1 cellular context compared by ENCODE assay signal in genomic region chr16:1938316-1938715, GRCh38.
TF ChIP-seq lines count a peak whose summit lies in the region.

No MANE protein-coding gene starts in this region.

TF ChIP-seq in liver, 16 proteins besides CTCF, POLR2A, EP300 and RAD21 (continued from another document):
- peak; percentile 54 for TF ChIP-seq ATF3 (IDR thresholded peaks at IDR 0.05)
- TF ChIP-seq RXRA (IDR thresholded peaks at IDR 0.05) = peak; percentile 86 to 92
- TF ChIP-seq SP1 (IDR thresholded peaks at IDR 0.05) = peak; percentile 79
- no peak for TF ChIP-seq REST (IDR thresholded peaks at IDR 0.05)
- TF ChIP-seq FOXA2 (IDR thresholded peaks at IDR 0.05) = peak; percentile 31
- no peak for TF ChIP-seq FOXA1 (IDR thresholded peaks at IDR 0.05)
- peak; percentile 49 to 85 for TF ChIP-seq EGR1 (IDR thresholded peaks at IDR 0.05; ENCODE audit: low read depth in 2 of 2)
- peak; percentile 32 for TF ChIP-seq HNF4G (IDR thresholded peaks at IDR 0.05)
- TF ChIP-seq MAX (IDR thresholded peaks at IDR 0.05) = peak; percentile 96
- no peak for TF ChIP-seq YY1 (IDR thresholded peaks at IDR 0.05)
- TF ChIP-seq ZBTB33 (IDR thresholded peaks at IDR 0.05) = peak; percentile 59
- TF ChIP-seq TAF1 (conservative IDR thresholded peaks at IDR 0.05) = no peak
- TF ChIP-seq NR2F2 (IDR thresholded peaks at IDR 0.05) = no peak
- peak in 1 of 2 donors; percentile 15 for TF ChIP-seq JUND (IDR thresholded peaks at IDR 0.05)
TF ChIP-seq in liver: peak in this region for 11.
